ENCODE assay signal across 8 cellular contexts in the genomic region with DNA sequence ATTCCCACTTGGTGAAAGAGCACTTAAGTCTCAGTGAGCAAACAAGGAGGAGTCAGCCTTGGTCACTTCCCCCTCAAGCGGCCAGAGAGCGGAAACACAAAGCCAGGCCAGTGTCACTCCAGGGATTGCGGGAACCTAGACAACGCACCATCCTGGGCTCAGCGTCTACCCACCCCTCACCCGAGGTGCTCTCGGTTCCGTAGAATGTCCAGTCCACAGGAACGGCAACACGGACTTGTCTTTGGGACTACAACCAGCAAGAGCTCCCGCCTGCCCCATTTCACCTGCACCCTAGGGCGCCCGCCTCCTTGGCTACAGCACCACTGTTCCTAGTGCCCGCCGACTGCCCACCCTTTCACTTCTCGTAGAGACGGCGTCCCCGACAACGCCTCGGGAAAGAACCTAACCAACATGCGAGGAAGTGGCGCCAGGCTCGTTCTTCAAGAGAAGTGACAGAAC. TPM values are rescaled to one million over a fixed set of nuclear protein-coding genes. Genes with fewer than 3 reads are reported as not detected.
DNase-seq lines count a peak whose midpoint lies in the region; ATAC-seq lines count a peak whose summit lies in the region.

No MANE protein-coding gene starts in this region.

- H3K9ac ChIP-seq in ES-I3 (ENCODE audit: low read depth, low read length) (peak overlapping the region; percentile 98; the same call in 1 of the 2 replicates), HUES48 (ENCODE audit: low read depth, low read length) (peak overlapping the region; percentile 8; the same call in 1 of the 2 replicates)

- peak overlapping the region; percentile 59 for H3K27ac ChIP-seq in HUES48 (ENCODE audit: low read depth, low read length)

- H3K9me3 ChIP-seq in ES-I3 (ENCODE audit: control insufficient read depth, insufficient read depth, low read length): peaks cover 2% of the 10 kb centered on the region; the same call in 1 of the 2 replicates
- H3K9me3 ChIP-seq in HUES48 (ENCODE audit: control insufficient read depth, insufficient read depth, low read length): no peaks in the 10 kb centered on the region

- H3K36me3 ChIP-seq in ES-I3 (ENCODE audit: insufficient read depth, low read length): no peaks in the 10 kb centered on the region; the same call in 1 of the 2 replicates
- H3K36me3 ChIP-seq in HUES48 (ENCODE audit: control insufficient read depth, insufficient read depth, low read length): peaks cover 12% of the 10 kb centered on the region

- peak overlapping the region; percentile 98 for H3K4me3 ChIP-seq in HUES48 (ENCODE audit: low read depth, low read length)

- intact Hi-C loops in left ventricle myocardium superior (cut with micrococcal nuclease) (no loop called here), posterior cingulate gyrus (cut with DNase I) (loop anchor here (10.0 kb wide), 1 partner anchor 324 kb away; a partner anchor contains a TSS)

- H3K4me1 ChIP-seq in ES-I3 (ENCODE audit: insufficient read depth, low read length) (peaks cover 5% of the 10 kb centered on the region), HUES48 (ENCODE audit: control insufficient read depth, insufficient read depth, low read length) (peaks cover 21% of the 10 kb centered on the region)

- no peaks in the 10 kb centered on the region for H3K27me3 ChIP-seq in HUES48 (ENCODE audit: control insufficient read depth, insufficient read depth, low read length)

- peak; percentile 68 for DNase-seq in RPMI7951 (ENCODE audit: low read depth)
- peak in 48 of 58 donors; percentile 12 to 73 (median 50) for DNase-seq in anterior cingulate cortex (lab: John Stamatoyannopoulos, UW)
- peak; percentile 58 for DNase-seq in left ventricle myocardium superior
- DNase-seq in posterior cingulate gyrus: peak in 9 of 10 donors; percentile 18 to 90 (median 30)
- no peak for DNase-seq in NCI-H128 (lab: John Stamatoyannopoulos, UW; ENCODE audit: unreplicated experiment)

- peak; percentile 45 for ATAC-seq in GM21529 (IDR thresholded peaks at IDR 0.05; ENCODE audit: unreplicated experiment)
- ATAC-seq in left ventricle myocardium superior: peak; percentile 78

RNA-seq across cellular contexts. Expression of a gene that starts 0.5 kb away (rescaled TPM):
- 19.4 and 27.4 TPM in 2 replicates for total RNA-seq in RPMI7951 (2014; rRNA removed; shearing (Covaris generic))
- 13.7 TPM for total RNA-seq in left ventricle myocardium superior

RNA-seq across cellular contexts. Expression of a gene that starts 0.6 kb away (rescaled TPM):
- 14.4 and 18.7 TPM in 2 replicates for total RNA-seq in RPMI7951 (2014; rRNA removed; shearing (Covaris generic))
- total RNA-seq in left ventricle myocardium superior: 12.0 TPM
